In the genomic region with DNA sequence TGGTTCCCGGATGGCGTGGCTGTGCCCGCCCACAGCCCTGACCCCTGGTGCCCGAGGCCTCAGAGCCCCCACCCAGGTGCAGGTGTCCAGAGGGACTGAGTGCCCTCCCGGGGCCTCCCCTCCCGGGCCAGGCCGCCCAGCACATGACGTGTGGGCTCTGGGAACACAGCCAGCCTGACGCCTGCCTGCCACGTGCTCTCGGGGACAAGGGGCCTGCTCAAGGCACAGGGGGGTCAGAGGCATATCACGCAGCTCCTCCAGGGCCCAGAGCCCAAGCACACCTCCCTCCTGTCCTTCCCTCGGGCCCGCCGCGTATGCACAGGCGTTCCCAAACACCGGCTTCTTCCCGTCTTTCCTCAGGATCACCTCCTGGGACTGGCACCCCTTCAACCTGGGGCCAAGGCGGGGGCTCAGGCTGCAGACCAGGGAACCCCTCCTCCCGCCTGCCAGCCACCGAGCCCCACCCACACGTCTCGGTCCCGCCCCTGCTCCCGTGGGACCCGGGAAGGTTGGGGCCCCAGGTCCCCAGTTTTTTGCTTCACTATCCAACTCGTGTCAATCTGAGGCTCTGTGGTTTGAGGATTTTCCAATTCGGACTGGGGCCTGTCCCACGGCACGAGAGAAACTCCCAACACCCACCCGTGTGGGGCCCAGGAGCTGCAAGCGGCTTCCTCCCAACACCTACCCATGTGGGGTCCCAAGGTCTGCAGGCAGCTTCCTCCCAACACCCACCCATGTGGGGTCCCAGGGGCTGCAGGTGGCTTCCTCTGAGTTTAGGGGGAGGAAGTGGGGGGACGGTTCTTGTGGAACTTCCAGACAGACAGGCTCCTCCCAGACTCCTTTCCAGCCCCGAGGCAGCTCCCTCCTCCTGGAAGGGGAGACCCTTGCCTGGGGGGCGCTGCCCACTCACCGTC, we compare ENCODE assay signal across 2 cellular contexts.
TF ChIP-seq lines count a peak whose summit lies in the region.

No MANE protein-coding gene starts in this region.

TF ChIP-seq in SK-N-SH, 30 proteins besides CTCF, POLR2A, EP300 and RAD21:
- TF ChIP-seq, protein P1, sequence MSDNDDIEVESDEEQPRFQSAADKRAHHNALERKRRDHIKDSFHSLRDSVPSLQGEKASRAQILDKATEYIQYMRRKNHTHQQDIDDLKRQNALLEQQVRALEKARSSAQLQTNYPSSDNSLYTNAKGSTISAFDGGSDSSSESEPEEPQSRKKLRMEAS (IDR thresholded peaks at IDR 0.05; ENCODE audit: low read depth) = 0 out of 2 replicates have a peak, but pooled peaks have one; percentile 15
- TF ChIP-seq TAF1 (IDR thresholded peaks at IDR 0.05; ENCODE audit: borderline replicate concordance, low read depth, low read length) = no peak
- TF ChIP-seq SIN3A (IDR thresholded peaks at IDR 0.05; ENCODE audit: borderline replicate concordance, low read depth, low read length) = no peak
- TF ChIP-seq, protein P2, sequence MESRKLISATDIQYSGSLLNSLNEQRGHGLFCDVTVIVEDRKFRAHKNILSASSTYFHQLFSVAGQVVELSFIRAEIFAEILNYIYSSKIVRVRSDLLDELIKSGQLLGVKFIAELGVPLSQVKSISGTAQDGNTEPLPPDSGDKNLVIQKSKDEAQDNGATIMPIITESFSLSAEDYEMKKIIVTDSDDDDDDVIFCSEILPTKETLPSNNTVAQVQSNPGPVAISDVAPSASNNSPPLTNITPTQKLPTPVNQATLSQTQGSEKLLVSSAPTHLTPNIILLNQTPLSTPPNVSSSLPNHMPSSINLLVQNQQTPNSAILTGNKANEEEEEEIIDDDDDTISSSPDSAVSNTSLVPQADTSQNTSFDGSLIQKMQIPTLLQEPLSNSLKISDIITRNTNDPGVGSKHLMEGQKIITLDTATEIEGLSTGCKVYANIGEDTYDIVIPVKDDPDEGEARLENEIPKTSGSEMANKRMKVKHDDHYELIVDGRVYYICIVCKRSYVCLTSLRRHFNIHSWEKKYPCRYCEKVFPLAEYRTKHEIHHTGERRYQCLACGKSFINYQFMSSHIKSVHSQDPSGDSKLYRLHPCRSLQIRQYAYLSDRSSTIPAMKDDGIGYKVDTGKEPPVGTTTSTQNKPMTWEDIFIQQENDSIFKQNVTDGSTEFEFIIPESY (IDR thresholded peaks at IDR 0.05; ENCODE audit: borderline replicate concordance, low read depth) = no peak

TF ChIP-seq in SK-N-SH treated with all-trans-retinoic acid at 6 μM for 48 hours, 23 proteins besides CTCF, POLR2A, EP300 and RAD21:
- TF ChIP-seq, protein P3, sequence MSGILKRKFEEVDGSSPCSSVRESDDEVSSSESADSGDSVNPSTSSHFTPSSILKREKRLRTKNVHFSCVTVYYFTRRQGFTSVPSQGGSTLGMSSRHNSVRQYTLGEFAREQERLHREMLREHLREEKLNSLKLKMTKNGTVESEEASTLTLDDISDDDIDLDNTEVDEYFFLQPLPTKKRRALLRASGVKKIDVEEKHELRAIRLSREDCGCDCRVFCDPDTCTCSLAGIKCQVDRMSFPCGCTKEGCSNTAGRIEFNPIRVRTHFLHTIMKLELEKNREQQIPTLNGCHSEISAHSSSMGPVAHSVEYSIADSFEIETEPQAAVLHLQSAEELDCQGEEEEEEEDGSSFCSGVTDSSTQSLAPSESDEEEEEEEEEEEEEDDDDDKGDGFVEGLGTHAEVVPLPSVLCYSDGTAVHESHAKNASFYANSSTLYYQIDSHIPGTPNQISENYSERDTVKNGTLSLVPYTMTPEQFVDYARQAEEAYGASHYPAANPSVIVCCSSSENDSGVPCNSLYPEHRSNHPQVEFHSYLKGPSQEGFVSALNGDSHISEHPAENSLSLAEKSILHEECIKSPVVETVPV (CRISPR knock-in tag; IDR thresholded peaks at IDR 0.05) = no peak
